In the genomic region with DNA sequence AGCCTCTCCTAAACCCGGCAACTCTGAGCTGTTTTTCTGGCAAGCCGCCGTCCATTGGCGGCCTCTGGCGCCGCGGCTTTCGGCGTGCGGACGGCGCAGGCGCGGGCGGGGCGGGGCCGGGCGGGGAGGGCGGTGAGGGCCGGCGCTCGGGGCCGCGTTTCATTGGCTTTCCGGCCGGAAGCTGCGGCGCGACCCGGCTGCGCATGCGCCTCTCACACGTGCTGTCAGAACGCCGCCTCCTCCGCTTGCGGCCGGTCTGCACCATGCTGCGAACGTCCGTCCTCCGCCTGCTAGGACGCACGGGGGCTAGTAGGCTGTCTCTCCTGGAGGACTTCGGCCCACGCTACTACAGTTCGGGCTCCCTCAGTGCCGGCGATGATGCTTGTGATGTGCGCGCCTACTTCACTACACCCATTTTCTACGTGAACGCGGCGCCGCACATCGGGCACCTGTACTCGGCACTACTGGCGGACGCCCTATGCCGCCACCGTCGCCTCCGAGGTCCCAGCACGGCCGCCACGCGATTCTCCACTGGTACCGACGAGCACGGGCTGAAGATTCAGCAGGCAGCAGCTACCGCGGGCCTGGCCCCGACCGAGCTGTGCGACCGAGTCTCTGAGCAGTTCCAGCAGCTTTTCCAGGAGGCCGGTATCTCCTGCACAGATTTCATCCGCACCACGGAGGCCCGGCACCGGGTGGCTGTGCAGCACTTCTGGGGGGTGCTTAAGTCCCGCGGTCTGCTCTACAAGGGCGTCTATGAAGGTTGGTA, we compare ENCODE assay signal across 8 cellular contexts. TPM values are rescaled to one million over a fixed set of nuclear protein-coding genes. Genes with fewer than 3 reads are reported as not detected.
DNase-seq lines count a peak whose midpoint lies in the region; ATAC-seq and TF ChIP-seq lines count a peak whose summit lies in the region.

A gene (plus strand): TSS at position 227 of the 769 bp plus-strand sequence. CDS start 37 bp downstream, at position 264.

- H2AFZ ChIP-seq in PC-9, result peak within 1 kb of the TSS; percentile 94

- peak; percentile 88 for DNase-seq in DMS153 treated with DMSO at 0.1 percent for 48 hours (lab: John Stamatoyannopoulos, UW; ENCODE audit: unreplicated experiment)
- DNase-seq in PC-9, result peak; percentile 70 to 89
- peak; percentile 93 for DNase-seq in activated T-cell treated with anti-CD3 and anti-CD28 coated beads, Interleukin-2, amount 50 U/mL, for 1 hour
- DNase-seq in erythroblast (lab: John Stamatoyannopoulos, UW), result peak; percentile 96 to 98
- peak; percentile 80 to 87 for DNase-seq in stimulated activated CD8-positive, alpha-beta memory T cell treated with anti-CD3 and anti-CD28 coated beads, Interleukin-7, amount 100 ng/mL, for 1 hour (ENCODE audit: low read depth in 2 of 2)

- peaks cover 48% of the 10 kb centered on the region for H3K79me2 ChIP-seq in PC-9 (ENCODE audit: low read depth)

- no peak for TF ChIP-seq CTCF in PC-9 (conservative IDR thresholded peaks at IDR 0.05)

- 0 out of 2 replicates have a peak, but pooled peaks have one; percentile 18 for TF ChIP-seq EP300 in Ishikawa (IDR thresholded peaks at IDR 0.05; ENCODE audit: borderline replicate concordance)

- peak within 1 kb of the TSS; percentile 78 for H3K4me2 ChIP-seq in PC-9

- intact Hi-C loops in PC-9 (cut with micrococcal nuclease; ENCODE audit: unreplicated experiment), result loop anchor here (5.0 to 10.0 kb wide), 6 partner anchors 72 to 1752 kb away; a partner anchor contains a TSS

- no peaks in the 10 kb centered on the region for H3K9me3 ChIP-seq in PC-9 (ENCODE audit: insufficient read depth, low read depth)
- no peaks in the 10 kb centered on the region for H3K9me3 ChIP-seq in mucosa of stomach (ENCODE audit: control insufficient read depth, low read length)

- H3K4me1 ChIP-seq in PC-9 (replicated peaks; ENCODE audit: insufficient read depth) (peaks cover 15% of the 10 kb centered on the region), mucosa of stomach (ENCODE audit: control insufficient read depth, insufficient read depth, low read length) (peaks cover 19% of the 10 kb centered on the region)

- H3F3A ChIP-seq in PC-9 (ENCODE audit: insufficient read depth, low read depth), result no peaks in the 10 kb centered on the region; the same call in 1 of the 2 replicates

- H3K4me3 ChIP-seq in PC-9, result peak within 1 kb of the TSS; percentile 98
- peak within 1 kb of the TSS; percentile 89 for H3K4me3 ChIP-seq in mucosa of stomach (ENCODE audit: low read length)

- peak within 1 kb of the TSS; percentile 85 for H3K9ac ChIP-seq in mucosa of stomach (ENCODE audit: low read length)

- H3K36me3 ChIP-seq in PC-9 (ENCODE audit: low read depth) (0 out of 2 replicates have a peak, but pooled peaks cover 11% of the 10 kb centered on the region), mucosa of stomach (ENCODE audit: control insufficient read depth, insufficient read depth, low read length) (no peaks in the 10 kb centered on the region)

- peak; percentile 75 for ATAC-seq in GM21619 (IDR thresholded peaks at IDR 0.05; ENCODE audit: unreplicated experiment)

- H3K9me2 ChIP-seq in PC-9 (ENCODE audit: insufficient read depth), result no peaks in the 10 kb centered on the region

- no peak for TF ChIP-seq RAD21 in Ishikawa (IDR thresholded peaks at IDR 0.05; ENCODE audit: low read depth)

- POLR2A ChIA-PET in PC-9 (lab: Charles Lee; ENCODE audit: unreplicated experiment), result interaction anchor here (0.7 to 1.0 kb wide), 2 partner anchors 189 to 1125 kb away, joined by 6 to 9 read pairs; a partner anchor contains a TSS

- H3K27ac ChIP-seq in PC-9, result no peak within 1 kb of the TSS

- TSS peak; percentile 32 for BruUV-seq in PC-9 (replicated peaks; lab: Mats Ljungman, UMichigan)

- peaks cover 18% of the 10 kb centered on the region for H4K20me1 ChIP-seq in PC-9 (ENCODE audit: insufficient read depth)

- H3K27me3 ChIP-seq in PC-9 (ENCODE audit: insufficient read depth, low read depth), result no peaks in the 10 kb centered on the region
- no peaks in the 10 kb centered on the region for H3K27me3 ChIP-seq in mucosa of stomach (ENCODE audit: control insufficient read depth, insufficient read depth, low read length)

- CTCF ChIA-PET in PC-9 (lab: Charles Lee), result interaction anchor here (0.6 kb wide), 1 partner anchor 424 kb away, joined by 8 read pairs; no protein-coding TSS in a partner anchor

- peak; percentile 68 for TF ChIP-seq POLR2A in erythroblast (IDR thresholded peaks at IDR 0.05; ENCODE audit: low read length)

TF ChIP-seq in Ishikawa, 13 proteins besides CTCF, POLR2A, EP300 and RAD21:
- TF ChIP-seq, protein P1, sequence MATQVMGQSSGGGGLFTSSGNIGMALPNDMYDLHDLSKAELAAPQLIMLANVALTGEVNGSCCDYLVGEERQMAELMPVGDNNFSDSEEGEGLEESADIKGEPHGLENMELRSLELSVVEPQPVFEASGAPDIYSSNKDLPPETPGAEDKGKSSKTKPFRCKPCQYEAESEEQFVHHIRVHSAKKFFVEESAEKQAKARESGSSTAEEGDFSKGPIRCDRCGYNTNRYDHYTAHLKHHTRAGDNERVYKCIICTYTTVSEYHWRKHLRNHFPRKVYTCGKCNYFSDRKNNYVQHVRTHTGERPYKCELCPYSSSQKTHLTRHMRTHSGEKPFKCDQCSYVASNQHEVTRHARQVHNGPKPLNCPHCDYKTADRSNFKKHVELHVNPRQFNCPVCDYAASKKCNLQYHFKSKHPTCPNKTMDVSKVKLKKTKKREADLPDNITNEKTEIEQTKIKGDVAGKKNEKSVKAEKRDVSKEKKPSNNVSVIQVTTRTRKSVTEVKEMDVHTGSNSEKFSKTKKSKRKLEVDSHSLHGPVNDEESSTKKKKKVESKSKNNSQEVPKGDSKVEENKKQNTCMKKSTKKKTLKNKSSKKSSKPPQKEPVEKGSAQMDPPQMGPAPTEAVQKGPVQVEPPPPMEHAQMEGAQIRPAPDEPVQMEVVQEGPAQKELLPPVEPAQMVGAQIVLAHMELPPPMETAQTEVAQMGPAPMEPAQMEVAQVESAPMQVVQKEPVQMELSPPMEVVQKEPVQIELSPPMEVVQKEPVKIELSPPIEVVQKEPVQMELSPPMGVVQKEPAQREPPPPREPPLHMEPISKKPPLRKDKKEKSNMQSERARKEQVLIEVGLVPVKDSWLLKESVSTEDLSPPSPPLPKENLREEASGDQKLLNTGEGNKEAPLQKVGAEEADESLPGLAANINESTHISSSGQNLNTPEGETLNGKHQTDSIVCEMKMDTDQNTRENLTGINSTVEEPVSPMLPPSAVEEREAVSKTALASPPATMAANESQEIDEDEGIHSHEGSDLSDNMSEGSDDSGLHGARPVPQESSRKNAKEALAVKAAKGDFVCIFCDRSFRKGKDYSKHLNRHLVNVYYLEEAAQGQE (IDR thresholded peaks at IDR 0.05; ENCODE audit: low read depth), result no peak
- TF ChIP-seq TCF12 (IDR thresholded peaks at IDR 0.05; ENCODE audit: low read depth) (peak; percentile 58; the same call in 1 of the 2 replicates), ZBTB7A (IDR thresholded peaks at IDR 0.05; ENCODE audit: low read depth) (no peak), YY1 (IDR thresholded peaks at IDR 0.05; ENCODE audit: low read depth) (peak; percentile 83), CEBPB (IDR thresholded peaks at IDR 0.05) (no peak), EGR1 (IDR thresholded peaks at IDR 0.05) (0 out of 2 replicates have a peak, but pooled peaks have one; percentile 48), TAF1 (IDR thresholded peaks at IDR 0.05; ENCODE audit: low read depth) (peak; percentile 72), NFIC (IDR thresholded peaks at IDR 0.05) (no peak; the same call in 1 of the 2 replicates), CREB1 (IDR thresholded peaks at IDR 0.05; ENCODE audit: low read depth) (no peak), TEAD4 (IDR thresholded peaks at IDR 0.05) (0 out of 2 replicates have a peak, but pooled peaks have one; percentile 4), FOXM1 (IDR thresholded peaks at IDR 0.05; ENCODE audit: borderline replicate concordance, low read depth) (no peak)
- TF ChIP-seq, protein P2, sequence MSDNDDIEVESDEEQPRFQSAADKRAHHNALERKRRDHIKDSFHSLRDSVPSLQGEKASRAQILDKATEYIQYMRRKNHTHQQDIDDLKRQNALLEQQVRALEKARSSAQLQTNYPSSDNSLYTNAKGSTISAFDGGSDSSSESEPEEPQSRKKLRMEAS (IDR thresholded peaks at IDR 0.05), result peak; percentile 96
- TF ChIP-seq, protein P3, sequence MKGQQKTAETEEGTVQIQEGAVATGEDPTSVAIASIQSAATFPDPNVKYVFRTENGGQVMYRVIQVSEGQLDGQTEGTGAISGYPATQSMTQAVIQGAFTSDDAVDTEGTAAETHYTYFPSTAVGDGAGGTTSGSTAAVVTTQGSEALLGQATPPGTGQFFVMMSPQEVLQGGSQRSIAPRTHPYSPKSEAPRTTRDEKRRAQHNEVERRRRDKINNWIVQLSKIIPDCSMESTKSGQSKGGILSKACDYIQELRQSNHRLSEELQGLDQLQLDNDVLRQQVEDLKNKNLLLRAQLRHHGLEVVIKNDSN (IDR thresholded peaks at IDR 0.05), result peak; percentile 83

RNA-seq across cellular contexts. Expression of the gene that starts here (rescaled TPM):
- total RNA-seq in PC-9 (2021), result 5.1 and 6.0 TPM in 2 replicates
